In genomic region chr11:67032830-67033555, GRCh38 we compare ENCODE assay signal across 11 cellular contexts. TPM values are rescaled to one million over a fixed set of nuclear protein-coding genes. Genes with fewer than 3 reads are reported as not detected.
DNase-seq lines count a peak whose midpoint lies in the region; ATAC-seq, FAIRE-seq and TF ChIP-seq lines count a peak whose summit lies in the region.
"Had no signal": no experiment of that assay in that cellular context is flagged by ENCODE, and none has a peak within 500 bp of the region (broad histone marks: within the 10 kb centered on the region; RNA-seq: fewer than 3 reads in every experiment).

No MANE protein-coding gene starts in this region.

- no peak overlapping the region for H3K4me3 ChIP-seq in smooth muscle cell
- H3K4me3 ChIP-seq: colonic mucosa had no signal

- no peak overlapping the region for H2AFZ ChIP-seq in smooth muscle cell (ENCODE audit: low read depth)

- no peaks in the 10 kb centered on the region for H3K9me3 ChIP-seq in smooth muscle cell (replicated peaks; ENCODE audit: low read depth)
- H3K9me3 ChIP-seq in T-helper 17 cell (ENCODE audit: control insufficient read depth, low read length, poor library complexity, severe bottlenecking), result no peaks in the 10 kb centered on the region
- H3K9me3 ChIP-seq: colonic mucosa had no signal

- peaks cover 9% of the 10 kb centered on the region for H3F3A ChIP-seq in smooth muscle cell (ENCODE audit: low read depth)

- H3K9ac ChIP-seq in smooth muscle cell (ENCODE audit: low read depth), result peak overlapping the region; percentile 72

- peaks cover 42% of the 10 kb centered on the region for H3K27me3 Mint-ChIP-seq in T-helper 17 cell

- no peaks in the 10 kb centered on the region for H3K36me3 ChIP-seq in smooth muscle cell (ENCODE audit: low read depth)
- H3K36me3 ChIP-seq: colonic mucosa had no signal

- no peaks in the 10 kb centered on the region for H3K36me3 Mint-ChIP-seq in T-helper 17 cell (ENCODE audit: low read depth)

- peak overlapping the region; percentile 97 for H3K27ac ChIP-seq in smooth muscle cell (ENCODE audit: low read depth)
- H3K27ac ChIP-seq: colonic mucosa had no signal

- peaks cover 12% of the 10 kb centered on the region for H3K4me1 ChIP-seq in smooth muscle cell (ENCODE audit: low read depth)
- H3K4me1 ChIP-seq: colonic mucosa had no signal

- TF ChIP-seq CTCF in smooth muscle cell (IDR thresholded peaks at IDR 0.05; ENCODE audit: borderline replicate concordance, insufficient read depth, poor library complexity, severe bottlenecking), result no peak

- no peak for TF ChIP-seq POLR2A in H54 (IDR thresholded peaks at IDR 0.05; ENCODE audit: low read depth, low read length)

- DNase-seq in H54 (ENCODE audit: insufficient read length, low spot score) (peak; percentile 89), amniotic stem cell (lab: John Stamatoyannopoulos, UW) (peak; percentile 48), glomerular visceral epithelial cell (ENCODE audit: extremely low spot score) (peak; percentile 93), smooth muscle cell (lab: John Stamatoyannopoulos, UW; ENCODE audit: unreplicated experiment) (peak; percentile 44), NCI-H2029 (lab: John Stamatoyannopoulos, UW) (no peak), T-helper 17 cell (no peak)
- DNase-seq: colonic mucosa, NCI-H2227 treated with DMSO at 0.1 percent for 48 hours had no signal

- WGBS in smooth muscle cell (ENCODE audit: low lambda C conversion rate), result 67% methylated on average over 10 of the region's 12 CpGs

- no peaks in the 10 kb centered on the region for H3K27me3 ChIP-seq in smooth muscle cell (ENCODE audit: low read depth)
- H3K27me3 ChIP-seq: colonic mucosa had no signal

- no peaks in the 10 kb centered on the region for H4K20me1 ChIP-seq in smooth muscle cell (ENCODE audit: low read depth)

- no peak for ATAC-seq in T-helper 17 cell
- no peak for ATAC-seq in GM21529 (IDR thresholded peaks at IDR 0.05; ENCODE audit: unreplicated experiment)
- no peak for ATAC-seq in HG02571 (IDR thresholded peaks at IDR 0.05; ENCODE audit: unreplicated experiment)

- no peak overlapping the region for H3K27ac Mint-ChIP-seq in T-helper 17 cell

- no peaks in the 10 kb centered on the region for H3K4me1 Mint-ChIP-seq in T-helper 17 cell

- no peaks in the 10 kb centered on the region for H3K79me2 ChIP-seq in smooth muscle cell (ENCODE audit: low read depth)

- H3K4me3 Mint-ChIP-seq in T-helper 17 cell, result no peak overlapping the region

- FAIRE-seq in H54 (lab: Jason Lieb, UNC), result no peak

- H3K4me2 ChIP-seq in smooth muscle cell, result peak overlapping the region; percentile 72

RNA-seq across cellular contexts. Expression of gene SYT12, which starts 10.1 kb away (rescaled TPM):
- 0.67 and 2.1 TPM in 2 replicates for total RNA-seq in smooth muscle cell
- polyA plus RNA-seq in smooth muscle cell, result 3.4 and 4.9 TPM in 2 replicates
- total RNA-seq in T-helper 17 cell, result not detected

RNA-seq across cellular contexts. Expression of gene RHOD, which starts 23.7 kb away (rescaled TPM):
- total RNA-seq in smooth muscle cell (25.7 and 28.4 TPM in 2 replicates), T-helper 17 cell (not detected)
- 38.9 and 63.6 TPM in 2 replicates for polyA plus RNA-seq in smooth muscle cell

RNA-seq across cellular contexts. Expression of gene C11orf86, which starts 57.9 kb away (rescaled TPM):
- total RNA-seq in smooth muscle cell, result not detected in 2 replicates
- not detected in 2 replicates for polyA plus RNA-seq in smooth muscle cell
- not detected for total RNA-seq in T-helper 17 cell
- total RNA-seq: liver had no signal

Comparison
In these comparisons a context has a peak if more than half of its experiments do, and no peak if none do; other contexts are left out.
1. DNase-seq: peak in H54 (single experiment), amniotic stem cell (single experiment), glomerular visceral epithelial cell (single experiment) and smooth muscle cell (single experiment); none in NCI-H2029 (single experiment) and T-helper 17 cell (0 of 3).
2. RNA of gene RHOD, which starts 23.7 kb away (total RNA-seq): 25.7 to 28.4 TPM in smooth muscle cell; not detected in T-helper 17 cell; every median in the first group is over 10 times any median in the second.